16 cellular contexts compared by ENCODE assay signal in genomic region chr1:63730211-63730610, GRCh38. TPM values are rescaled to one million over a fixed set of nuclear protein-coding genes. Genes with fewer than 3 reads are reported as not detected.
DNase-seq lines count a peak whose midpoint lies in the region; TF ChIP-seq lines count a peak whose summit lies in the region.
"Had no signal": no experiment of that assay in that cellular context is flagged by ENCODE, and none has a peak within 500 bp of the region (broad histone marks: within the 10 kb centered on the region; RNA-seq: fewer than 3 reads in every experiment).

No MANE protein-coding gene starts in this region.

- CTCF ChIA-PET in SK-N-SH (lab: Yijun Ruan, JAX), result interaction anchor here (0.9 to 1.3 kb wide), 3 partner anchors 13 to 516 kb away, joined by 3 read pairs; no protein-coding TSS in a partner anchor

- H3K36me3 ChIP-seq in HUES48 (ENCODE audit: control insufficient read depth, insufficient read depth, low read length), result no peaks in the 10 kb centered on the region
- H3K36me3 ChIP-seq in SK-N-SH (replicated peaks in 1 of 2; ENCODE audit: control insufficient read depth in 1 of 2, insufficient read depth in 2 of 2, low read length in 1 of 2), result no peaks in the 10 kb centered on the region
- no peaks in the 10 kb centered on the region for H3K36me3 ChIP-seq in mesenchymal stem cell (ENCODE audit: control insufficient read depth in 1 of 2, insufficient read depth in 2 of 2, low read depth in 1 of 2, low read length in 2 of 2)
- H3K36me3 ChIP-seq in transverse colon, result no peaks in the 10 kb centered on the region

- H3K9me2 ChIP-seq in SK-N-SH, result no peaks in the 10 kb centered on the region

- H3K79me2 ChIP-seq in SK-N-SH (ENCODE audit: insufficient read depth), result no peaks in the 10 kb centered on the region

- no peak overlapping the region for H3K9ac ChIP-seq in HUES48 (ENCODE audit: low read depth, low read length)
- H3K9ac ChIP-seq in SK-N-SH, result no peak overlapping the region
- H3K9ac ChIP-seq in mesenchymal stem cell (ENCODE audit: low read length), result no peak overlapping the region

- H2AFZ ChIP-seq in SK-N-SH (ENCODE audit: low read depth), result no peak overlapping the region; the same call in 1 of the 2 replicates
- H2AFZ ChIP-seq in mesenchymal stem cell (ENCODE audit: low read depth, low read length), result no peak overlapping the region

- H3K79me1 ChIP-seq in mesenchymal stem cell (replicated peaks; ENCODE audit: low read length, poor library complexity, severe bottlenecking), result no peaks in the 10 kb centered on the region

- peak; percentile 14 for DNase-seq in SK-N-SH
- peak; percentile 62 for DNase-seq in mesenchymal stem cell
- no peak for DNase-seq in effector CD4-positive, alpha-beta T cell
- DNase-seq in transverse colon, result no peak
- DNase-seq in NOMO-1 treated with DMSO at 0.1 percent for 48 hours (lab: John Stamatoyannopoulos, UW; ENCODE audit: unreplicated experiment), result no peak
- no peak for DNase-seq in HK-2 (ENCODE audit: unreplicated experiment)
- DNase-seq: activated CD4-positive, alpha-beta T cell treated with anti-CD3 and anti-CD28 coated beads, Interleukin-2, amount 50 U/mL, for 4 hours; CD8-positive, alpha-beta memory T cell; H7; left colon; NCI-H510A; occipital lobe; stimulated activated CD4-positive, alpha-beta T cell treated with anti-CD3 and anti-CD28 coated beads, Interleukin-1b, Interleukin-23, amount 100 ng/mL, for 48 hours; stimulated activated naive CD4-positive, alpha-beta T cell had no signal

- H3K4me2 ChIP-seq in SK-N-SH, result no peak overlapping the region
- H3K4me2 ChIP-seq in mesenchymal stem cell (ENCODE audit: low read length, poor library complexity, severe bottlenecking), result no peak overlapping the region

- no peaks in the 10 kb centered on the region for H3K27me3 ChIP-seq in HUES48 (ENCODE audit: control insufficient read depth, insufficient read depth, low read length)
- no peaks in the 10 kb centered on the region for H3K27me3 ChIP-seq in SK-N-SH (ENCODE audit: insufficient read depth)
- no peaks in the 10 kb centered on the region for H3K27me3 ChIP-seq in mesenchymal stem cell (ENCODE audit: control insufficient read depth in 1 of 2, insufficient read depth in 1 of 2, low read length in 2 of 2)
- H3K27me3 ChIP-seq in transverse colon, result no peaks in the 10 kb centered on the region

- no peak overlapping the region for H2BK120ac ChIP-seq in mesenchymal stem cell (ENCODE audit: low read depth, low read length)

- H2AK5ac ChIP-seq in mesenchymal stem cell (ENCODE audit: low read length, severe bottlenecking), result peak overlapping the region; percentile 84

- no peak for TF ChIP-seq RAD21 in SK-N-SH (IDR thresholded peaks at IDR 0.05; ENCODE audit: low read length)

- no peak overlapping the region for H2BK5ac ChIP-seq in mesenchymal stem cell (ENCODE audit: low read depth, low read length, poor library complexity, severe bottlenecking)

- in situ Hi-C loops in transverse colon (cut with MboI; ENCODE audit: low pct_ligation_motif_present in 1 of 4, low pct_unique_long_range_greater_than_20kb in 1 of 4, low sequenced_read_pairs in 3 of 4), result no loop called here

- H3K14ac ChIP-seq in mesenchymal stem cell (ENCODE audit: low read length in 2 of 2), result no peak overlapping the region

- 44% methylated on average over 4 of the region's 4 CpGs for WGBS in SK-N-SH (ENCODE audit: low lambda C conversion rate)
- 41% methylated on average over 4 of the region's 4 CpGs for WGBS in mesenchymal stem cell
- 50 to 54% methylated on average over 3 to 4 of the region's 4 CpGs for WGBS in transverse colon (ENCODE audit: low coverage in 1 of 2), 2 donors

- H4K8ac ChIP-seq in mesenchymal stem cell (ENCODE audit: low read length), result no peak overlapping the region

- peak overlapping the region in 1 of 2 experiments; percentile 37 for H3K4ac ChIP-seq in mesenchymal stem cell (ENCODE audit: low read depth in 1 of 2, low read length in 2 of 2)

- no peak for TF ChIP-seq CTCF in C4-2B (conservative IDR thresholded peaks at IDR 0.05)
- no peak for TF ChIP-seq CTCF in SK-N-SH (IDR thresholded peaks at IDR 0.05)
- TF ChIP-seq CTCF in transverse colon (IDR thresholded peaks at IDR 0.05), result no peak

- TF ChIP-seq POLR2A in transverse colon (IDR thresholded peaks at IDR 0.05), result no peak

- H3K4me1 ChIP-seq in HUES48 (ENCODE audit: control insufficient read depth, insufficient read depth, low read length) (peaks cover 25% of the 10 kb centered on the region), SK-N-SH (ENCODE audit: control insufficient read depth in 1 of 2, insufficient read depth in 2 of 2, low read depth in 1 of 2, low read length in 1 of 2) (peaks cover 0 to 3% of the 10 kb centered on the region in 2 experiments; a peak in 2 of 4 replicates), mesenchymal stem cell (ENCODE audit: control insufficient read depth, insufficient read depth, low read depth, low read length) (peaks cover 4% of the 10 kb centered on the region), transverse colon (peaks cover 0 to 11% (median 7%) of the 10 kb centered on the region in 4 donors)

- POLR2A ChIA-PET in SK-N-SH (lab: Yijun Ruan, JAX), result no interaction called here

- intact Hi-C loops in transverse colon (cut with DNase I; ENCODE audit: low total_unique reads), result no loop called here

- no peak overlapping the region for H2BK15ac ChIP-seq in mesenchymal stem cell (ENCODE audit: low read depth, poor library complexity, severe bottlenecking)

- no peak overlapping the region for H3K23ac ChIP-seq in mesenchymal stem cell (ENCODE audit: low read length in 2 of 2)

- H3F3A ChIP-seq in SK-N-SH (replicated peaks; ENCODE audit: insufficient read depth), result no peaks in the 10 kb centered on the region

- H3K9me3 ChIP-seq in HUES48 (ENCODE audit: control insufficient read depth, insufficient read depth, low read length), result no peaks in the 10 kb centered on the region; the same call in 1 of the 2 replicates
- H3K9me3 ChIP-seq in SK-N-SH, result no peaks in the 10 kb centered on the region
- no peaks in the 10 kb centered on the region for H3K9me3 ChIP-seq in mesenchymal stem cell (ENCODE audit: control insufficient read depth, low read length)
- H3K9me3 ChIP-seq in transverse colon, result no peaks in the 10 kb centered on the region

- H2BK12ac ChIP-seq in mesenchymal stem cell (ENCODE audit: low read length in 2 of 2), result no peak overlapping the region

- H3K27ac ChIP-seq in C4-2B (peak overlapping the region; percentile 35), HUES48 (ENCODE audit: low read depth, low read length) (peak overlapping the region; percentile 61), SK-N-SH (ENCODE audit: low read depth in 2 of 2, low read length in 1 of 2) (no peak overlapping the region), mesenchymal stem cell (ENCODE audit: low read length, poor library complexity, severe bottlenecking) (no peak overlapping the region), transverse colon (no peak overlapping the region)

- H4K20me1 ChIP-seq in SK-N-SH (ENCODE audit: insufficient read depth), result no peaks in the 10 kb centered on the region

- TF ChIP-seq EP300 in SK-N-SH (IDR thresholded peaks at IDR 0.05; ENCODE audit: borderline replicate concordance in 1 of 2, low read depth in 1 of 2, low read length in 1 of 2), result no peak
- TF ChIP-seq EP300 in transverse colon (IDR thresholded peaks at IDR 0.05; ENCODE audit: low read depth), result no peak

- no peak overlapping the region for H4K91ac ChIP-seq in mesenchymal stem cell (ENCODE audit: low read length)

- H3K4me3 ChIP-seq in HUES48 (ENCODE audit: low read depth, low read length), result no peak overlapping the region
- H3K4me3 ChIP-seq in SK-N-SH (ENCODE audit: low read depth in 2 of 2, low read length in 1 of 2), result no peak overlapping the region
- no peak overlapping the region for H3K4me3 ChIP-seq in mesenchymal stem cell (ENCODE audit: insufficient read depth in 1 of 2, low read depth in 1 of 2, low read length in 2 of 2)
- H3K4me3 ChIP-seq in transverse colon, result no peak overlapping the region

- no peak overlapping the region for H3K18ac ChIP-seq in mesenchymal stem cell (ENCODE audit: low read depth in 1 of 2, low read length in 2 of 2)

TF ChIP-seq in SK-N-SH, 30 proteins besides CTCF, POLR2A, EP300 and RAD21:
- no peak for TF ChIP-seq USF2 (IDR thresholded peaks at IDR 0.05; ENCODE audit: borderline replicate concordance, low read depth, low read length)
- TF ChIP-seq GABPA (IDR thresholded peaks at IDR 0.05; ENCODE audit: low read depth), result no peak
- peak; percentile 53 for TF ChIP-seq GATA2 (CRISPR knock-in tag; IDR thresholded peaks at IDR 0.05)
- TF ChIP-seq FOXJ3 (CRISPR knock-in tag; IDR thresholded peaks at IDR 0.05), result no peak

RNA-seq across cellular contexts. Expression of gene ROR1, which starts 43.6 kb away (rescaled TPM):
- 4.0 and 5.5 TPM in 2 replicates for polyA plus RNA-seq in SK-N-SH (2012; rRNA removed)
- 6.1 and 6.7 TPM in 2 replicates for polyA plus RNA-seq in SK-N-SH (2012; cell fraction: cytosol; rRNA removed)
- 3.8 and 5.0 TPM in 2 replicates for polyA plus RNA-seq in SK-N-SH (2012; cell fraction: nucleus; rRNA removed)
- 17.0 TPM for polyA plus RNA-seq in mesenchymal stem cell (2013, experiment 1 of 2)
- polyA plus RNA-seq in mesenchymal stem cell (2013, experiment 2 of 2), result 16.8 TPM
- total RNA-seq in transverse colon, result 1 to 10 TPM; 3.0 to 6.7 (median 4.6) TPM
- total RNA-seq: CD8-positive, alpha-beta memory T cell had no signal
- polyA plus RNA-seq: CD8-positive, alpha-beta memory T cell had no signal

Comparison
In these comparisons a context has a peak if more than half of its experiments do, and no peak if none do; other contexts are left out.
1. H3K27ac ChIP-seq: peak in C4-2B (single experiment) and HUES48 (single experiment); none in SK-N-SH (0 of 2), mesenchymal stem cell (single experiment) and transverse colon (0 of 4).
2. DNase-seq: peak in SK-N-SH (single experiment) and mesenchymal stem cell (single experiment); none in effector CD4-positive, alpha-beta T cell (single experiment), transverse colon (single experiment), NOMO-1 treated with DMSO at 0.1 percent for 48 hours (single experiment) and HK-2 (single experiment).